2 cellular contexts compared by ENCODE assay signal in the genomic region with DNA sequence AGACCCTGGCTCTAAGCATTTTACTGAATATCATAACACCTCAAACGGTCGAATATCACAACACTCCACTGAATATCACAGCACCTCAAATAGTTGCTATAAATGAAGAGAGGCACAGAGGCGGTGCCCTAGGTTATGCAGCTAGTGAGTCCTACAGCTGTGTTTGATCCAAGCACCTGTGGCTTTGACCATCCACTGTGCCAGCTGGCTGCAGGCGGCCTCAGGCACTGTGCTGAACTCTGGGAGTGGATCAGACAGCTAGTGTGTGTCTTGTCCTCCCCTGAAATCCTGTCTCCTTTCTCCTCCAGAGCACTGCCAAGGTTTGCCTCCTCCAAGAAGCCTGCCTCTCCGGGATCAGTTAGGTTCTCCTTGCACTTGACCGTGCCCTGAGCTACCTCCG.
TF ChIP-seq lines count a peak whose summit lies in the region.

No MANE protein-coding gene starts in this region.

TF ChIP-seq in HCT116, 20 proteins besides CTCF, POLR2A, EP300 and RAD21:
- TF ChIP-seq, protein P1, sequence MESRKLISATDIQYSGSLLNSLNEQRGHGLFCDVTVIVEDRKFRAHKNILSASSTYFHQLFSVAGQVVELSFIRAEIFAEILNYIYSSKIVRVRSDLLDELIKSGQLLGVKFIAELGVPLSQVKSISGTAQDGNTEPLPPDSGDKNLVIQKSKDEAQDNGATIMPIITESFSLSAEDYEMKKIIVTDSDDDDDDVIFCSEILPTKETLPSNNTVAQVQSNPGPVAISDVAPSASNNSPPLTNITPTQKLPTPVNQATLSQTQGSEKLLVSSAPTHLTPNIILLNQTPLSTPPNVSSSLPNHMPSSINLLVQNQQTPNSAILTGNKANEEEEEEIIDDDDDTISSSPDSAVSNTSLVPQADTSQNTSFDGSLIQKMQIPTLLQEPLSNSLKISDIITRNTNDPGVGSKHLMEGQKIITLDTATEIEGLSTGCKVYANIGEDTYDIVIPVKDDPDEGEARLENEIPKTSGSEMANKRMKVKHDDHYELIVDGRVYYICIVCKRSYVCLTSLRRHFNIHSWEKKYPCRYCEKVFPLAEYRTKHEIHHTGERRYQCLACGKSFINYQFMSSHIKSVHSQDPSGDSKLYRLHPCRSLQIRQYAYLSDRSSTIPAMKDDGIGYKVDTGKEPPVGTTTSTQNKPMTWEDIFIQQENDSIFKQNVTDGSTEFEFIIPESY (IDR thresholded peaks at IDR 0.05; ENCODE audit: extremely low read depth, insufficient replicate concordance, low read length), result no peak
- no peak for TF ChIP-seq TCF7L2 (IDR thresholded peaks at IDR 0.05; ENCODE audit: borderline replicate concordance, extremely low read depth, insufficient read depth, insufficient read length)
- TF ChIP-seq EZH2 (IDR thresholded peaks at IDR 0.05), result no peak
- TF ChIP-seq ZNF274 (IDR thresholded peaks at IDR 0.05; ENCODE audit: low read depth, low read length), result no peak
- TF ChIP-seq CBX3 (IDR thresholded peaks at IDR 0.05; ENCODE audit: low read depth), result no peak
- TF ChIP-seq, protein P2, sequence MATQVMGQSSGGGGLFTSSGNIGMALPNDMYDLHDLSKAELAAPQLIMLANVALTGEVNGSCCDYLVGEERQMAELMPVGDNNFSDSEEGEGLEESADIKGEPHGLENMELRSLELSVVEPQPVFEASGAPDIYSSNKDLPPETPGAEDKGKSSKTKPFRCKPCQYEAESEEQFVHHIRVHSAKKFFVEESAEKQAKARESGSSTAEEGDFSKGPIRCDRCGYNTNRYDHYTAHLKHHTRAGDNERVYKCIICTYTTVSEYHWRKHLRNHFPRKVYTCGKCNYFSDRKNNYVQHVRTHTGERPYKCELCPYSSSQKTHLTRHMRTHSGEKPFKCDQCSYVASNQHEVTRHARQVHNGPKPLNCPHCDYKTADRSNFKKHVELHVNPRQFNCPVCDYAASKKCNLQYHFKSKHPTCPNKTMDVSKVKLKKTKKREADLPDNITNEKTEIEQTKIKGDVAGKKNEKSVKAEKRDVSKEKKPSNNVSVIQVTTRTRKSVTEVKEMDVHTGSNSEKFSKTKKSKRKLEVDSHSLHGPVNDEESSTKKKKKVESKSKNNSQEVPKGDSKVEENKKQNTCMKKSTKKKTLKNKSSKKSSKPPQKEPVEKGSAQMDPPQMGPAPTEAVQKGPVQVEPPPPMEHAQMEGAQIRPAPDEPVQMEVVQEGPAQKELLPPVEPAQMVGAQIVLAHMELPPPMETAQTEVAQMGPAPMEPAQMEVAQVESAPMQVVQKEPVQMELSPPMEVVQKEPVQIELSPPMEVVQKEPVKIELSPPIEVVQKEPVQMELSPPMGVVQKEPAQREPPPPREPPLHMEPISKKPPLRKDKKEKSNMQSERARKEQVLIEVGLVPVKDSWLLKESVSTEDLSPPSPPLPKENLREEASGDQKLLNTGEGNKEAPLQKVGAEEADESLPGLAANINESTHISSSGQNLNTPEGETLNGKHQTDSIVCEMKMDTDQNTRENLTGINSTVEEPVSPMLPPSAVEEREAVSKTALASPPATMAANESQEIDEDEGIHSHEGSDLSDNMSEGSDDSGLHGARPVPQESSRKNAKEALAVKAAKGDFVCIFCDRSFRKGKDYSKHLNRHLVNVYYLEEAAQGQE (IDR thresholded peaks at IDR 0.05; ENCODE audit: low read depth), result no peak
- no peak for TF ChIP-seq EZH2phosphoT487 (IDR thresholded peaks at IDR 0.05; ENCODE audit: borderline replicate concordance)
- TF ChIP-seq, protein P3, sequence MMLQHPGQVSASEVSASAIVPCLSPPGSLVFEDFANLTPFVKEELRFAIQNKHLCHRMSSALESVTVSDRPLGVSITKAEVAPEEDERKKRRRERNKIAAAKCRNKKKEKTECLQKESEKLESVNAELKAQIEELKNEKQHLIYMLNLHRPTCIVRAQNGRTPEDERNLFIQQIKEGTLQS (IDR thresholded peaks at IDR 0.05), result no peak
- TF ChIP-seq FOSL1 (IDR thresholded peaks at IDR 0.05; ENCODE audit: low read depth), result no peak
- TF ChIP-seq SP1 (IDR thresholded peaks at IDR 0.05; ENCODE audit: low read depth), result no peak

TF ChIP-seq in WTC11, 78 proteins besides CTCF, POLR2A, EP300 and RAD21:
- TF ChIP-seq, protein P4, sequence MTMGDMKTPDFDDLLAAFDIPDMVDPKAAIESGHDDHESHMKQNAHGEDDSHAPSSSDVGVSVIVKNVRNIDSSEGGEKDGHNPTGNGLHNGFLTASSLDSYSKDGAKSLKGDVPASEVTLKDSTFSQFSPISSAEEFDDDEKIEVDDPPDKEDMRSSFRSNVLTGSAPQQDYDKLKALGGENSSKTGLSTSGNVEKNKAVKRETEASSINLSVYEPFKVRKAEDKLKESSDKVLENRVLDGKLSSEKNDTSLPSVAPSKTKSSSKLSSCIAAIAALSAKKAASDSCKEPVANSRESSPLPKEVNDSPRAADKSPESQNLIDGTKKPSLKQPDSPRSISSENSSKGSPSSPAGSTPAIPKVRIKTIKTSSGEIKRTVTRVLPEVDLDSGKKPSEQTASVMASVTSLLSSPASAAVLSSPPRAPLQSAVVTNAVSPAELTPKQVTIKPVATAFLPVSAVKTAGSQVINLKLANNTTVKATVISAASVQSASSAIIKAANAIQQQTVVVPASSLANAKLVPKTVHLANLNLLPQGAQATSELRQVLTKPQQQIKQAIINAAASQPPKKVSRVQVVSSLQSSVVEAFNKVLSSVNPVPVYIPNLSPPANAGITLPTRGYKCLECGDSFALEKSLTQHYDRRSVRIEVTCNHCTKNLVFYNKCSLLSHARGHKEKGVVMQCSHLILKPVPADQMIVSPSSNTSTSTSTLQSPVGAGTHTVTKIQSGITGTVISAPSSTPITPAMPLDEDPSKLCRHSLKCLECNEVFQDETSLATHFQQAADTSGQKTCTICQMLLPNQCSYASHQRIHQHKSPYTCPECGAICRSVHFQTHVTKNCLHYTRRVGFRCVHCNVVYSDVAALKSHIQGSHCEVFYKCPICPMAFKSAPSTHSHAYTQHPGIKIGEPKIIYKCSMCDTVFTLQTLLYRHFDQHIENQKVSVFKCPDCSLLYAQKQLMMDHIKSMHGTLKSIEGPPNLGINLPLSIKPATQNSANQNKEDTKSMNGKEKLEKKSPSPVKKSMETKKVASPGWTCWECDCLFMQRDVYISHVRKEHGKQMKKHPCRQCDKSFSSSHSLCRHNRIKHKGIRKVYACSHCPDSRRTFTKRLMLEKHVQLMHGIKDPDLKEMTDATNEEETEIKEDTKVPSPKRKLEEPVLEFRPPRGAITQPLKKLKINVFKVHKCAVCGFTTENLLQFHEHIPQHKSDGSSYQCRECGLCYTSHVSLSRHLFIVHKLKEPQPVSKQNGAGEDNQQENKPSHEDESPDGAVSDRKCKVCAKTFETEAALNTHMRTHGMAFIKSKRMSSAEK (CRISPR knock-in tag; IDR thresholded peaks at IDR 0.05; ENCODE audit: borderline replicate concordance), result no peak
- TF ChIP-seq CREB1 (CRISPR knock-in tag; IDR thresholded peaks at IDR 0.05), result no peak
- TF ChIP-seq CBFB (CRISPR knock-in tag; IDR thresholded peaks at IDR 0.05; ENCODE audit: low read depth), result no peak
- no peak for TF ChIP-seq ZNF423 (CRISPR knock-in tag; IDR thresholded peaks at IDR 0.05)
- TF ChIP-seq, protein P5, sequence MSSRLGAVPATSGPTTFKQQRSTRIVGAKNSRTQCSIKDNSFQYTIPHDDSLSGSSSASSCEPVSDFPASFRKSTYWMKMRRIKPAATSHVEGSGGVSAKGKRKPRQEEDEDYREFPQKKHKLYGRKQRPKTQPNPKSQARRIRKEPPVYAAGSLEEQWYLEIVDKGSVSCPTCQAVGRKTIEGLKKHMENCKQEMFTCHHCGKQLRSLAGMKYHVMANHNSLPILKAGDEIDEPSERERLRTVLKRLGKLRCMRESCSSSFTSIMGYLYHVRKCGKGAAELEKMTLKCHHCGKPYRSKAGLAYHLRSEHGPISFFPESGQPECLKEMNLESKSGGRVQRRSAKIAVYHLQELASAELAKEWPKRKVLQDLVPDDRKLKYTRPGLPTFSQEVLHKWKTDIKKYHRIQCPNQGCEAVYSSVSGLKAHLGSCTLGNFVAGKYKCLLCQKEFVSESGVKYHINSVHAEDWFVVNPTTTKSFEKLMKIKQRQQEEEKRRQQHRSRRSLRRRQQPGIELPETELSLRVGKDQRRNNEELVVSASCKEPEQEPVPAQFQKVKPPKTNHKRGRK (CRISPR knock-in tag; IDR thresholded peaks at IDR 0.05; ENCODE audit: borderline replicate concordance), result no peak
- no peak for TF ChIP-seq RORB (CRISPR knock-in tag; IDR thresholded peaks at IDR 0.05)
- TF ChIP-seq ZNF671 (CRISPR knock-in tag; IDR thresholded peaks at IDR 0.05), result no peak
- TF ChIP-seq GABPB1 (CRISPR knock-in tag; IDR thresholded peaks at IDR 0.05), result no peak
- no peak for TF ChIP-seq ESRRA (CRISPR knock-in tag; IDR thresholded peaks at IDR 0.05; ENCODE audit: borderline replicate concordance)
- TF ChIP-seq TP53 (CRISPR knock-in tag; IDR thresholded peaks at IDR 0.05), result no peak
- TF ChIP-seq, protein P6, sequence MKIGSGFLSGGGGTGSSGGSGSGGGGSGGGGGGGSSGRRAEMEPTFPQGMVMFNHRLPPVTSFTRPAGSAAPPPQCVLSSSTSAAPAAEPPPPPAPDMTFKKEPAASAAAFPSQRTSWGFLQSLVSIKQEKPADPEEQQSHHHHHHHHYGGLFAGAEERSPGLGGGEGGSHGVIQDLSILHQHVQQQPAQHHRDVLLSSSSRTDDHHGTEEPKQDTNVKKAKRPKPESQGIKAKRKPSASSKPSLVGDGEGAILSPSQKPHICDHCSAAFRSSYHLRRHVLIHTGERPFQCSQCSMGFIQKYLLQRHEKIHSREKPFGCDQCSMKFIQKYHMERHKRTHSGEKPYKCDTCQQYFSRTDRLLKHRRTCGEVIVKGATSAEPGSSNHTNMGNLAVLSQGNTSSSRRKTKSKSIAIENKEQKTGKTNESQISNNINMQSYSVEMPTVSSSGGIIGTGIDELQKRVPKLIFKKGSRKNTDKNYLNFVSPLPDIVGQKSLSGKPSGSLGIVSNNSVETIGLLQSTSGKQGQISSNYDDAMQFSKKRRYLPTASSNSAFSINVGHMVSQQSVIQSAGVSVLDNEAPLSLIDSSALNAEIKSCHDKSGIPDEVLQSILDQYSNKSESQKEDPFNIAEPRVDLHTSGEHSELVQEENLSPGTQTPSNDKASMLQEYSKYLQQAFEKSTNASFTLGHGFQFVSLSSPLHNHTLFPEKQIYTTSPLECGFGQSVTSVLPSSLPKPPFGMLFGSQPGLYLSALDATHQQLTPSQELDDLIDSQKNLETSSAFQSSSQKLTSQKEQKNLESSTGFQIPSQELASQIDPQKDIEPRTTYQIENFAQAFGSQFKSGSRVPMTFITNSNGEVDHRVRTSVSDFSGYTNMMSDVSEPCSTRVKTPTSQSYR (CRISPR knock-in tag; IDR thresholded peaks at IDR 0.05), result no peak
- no peak for TF ChIP-seq ETV6 (CRISPR knock-in tag; IDR thresholded peaks at IDR 0.05)
- TF ChIP-seq, protein P7, sequence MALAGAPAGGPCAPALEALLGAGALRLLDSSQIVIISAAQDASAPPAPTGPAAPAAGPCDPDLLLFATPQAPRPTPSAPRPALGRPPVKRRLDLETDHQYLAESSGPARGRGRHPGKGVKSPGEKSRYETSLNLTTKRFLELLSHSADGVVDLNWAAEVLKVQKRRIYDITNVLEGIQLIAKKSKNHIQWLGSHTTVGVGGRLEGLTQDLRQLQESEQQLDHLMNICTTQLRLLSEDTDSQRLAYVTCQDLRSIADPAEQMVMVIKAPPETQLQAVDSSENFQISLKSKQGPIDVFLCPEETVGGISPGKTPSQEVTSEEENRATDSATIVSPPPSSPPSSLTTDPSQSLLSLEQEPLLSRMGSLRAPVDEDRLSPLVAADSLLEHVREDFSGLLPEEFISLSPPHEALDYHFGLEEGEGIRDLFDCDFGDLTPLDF (CRISPR knock-in tag; IDR thresholded peaks at IDR 0.05), result no peak
- no peak for TF ChIP-seq SMAD3 (CRISPR knock-in tag; IDR thresholded peaks at IDR 0.05; ENCODE audit: borderline replicate concordance)
